10 cellular contexts compared by ENCODE assay signal in the genomic region with DNA sequence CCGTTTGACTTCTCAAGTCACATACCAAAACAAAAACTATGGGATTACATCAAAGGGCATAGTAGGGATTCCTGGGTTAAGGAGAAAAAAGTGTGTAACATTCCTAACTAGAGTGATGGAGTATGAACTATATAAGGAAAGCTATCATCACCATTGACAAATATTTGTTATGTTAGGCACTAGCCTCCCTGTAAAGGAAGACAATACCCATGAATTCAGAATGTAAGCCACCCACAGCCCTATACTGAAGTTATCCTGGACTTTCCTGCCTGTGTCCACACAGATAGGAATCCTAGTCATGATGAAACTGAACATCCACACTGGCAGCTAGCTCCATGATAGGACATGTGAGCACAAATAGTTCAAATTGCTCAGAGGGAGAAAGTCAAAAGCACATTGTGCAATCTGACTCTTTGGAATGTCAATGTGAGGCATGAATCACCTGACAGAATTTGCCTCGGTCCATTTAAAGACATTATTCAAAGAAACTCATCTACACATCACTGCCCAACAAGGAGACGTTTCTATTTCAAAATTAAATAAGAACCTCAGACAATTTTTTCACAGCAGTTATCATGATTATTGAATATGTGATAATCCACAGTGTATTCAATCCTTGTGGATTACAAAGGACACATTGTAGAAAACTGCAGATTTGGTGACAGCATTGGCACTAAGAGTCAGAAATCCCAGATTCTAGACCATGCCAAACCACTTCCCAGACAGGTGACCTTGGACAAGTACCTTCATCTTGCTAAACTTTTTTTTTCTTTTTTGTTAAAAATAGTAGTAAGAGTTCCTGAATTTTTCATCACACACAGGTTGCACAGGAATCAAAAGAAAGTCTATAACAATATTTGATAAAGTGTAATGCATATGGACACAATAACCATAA.
DNase-seq lines count a peak whose midpoint lies in the region; ATAC-seq and TF ChIP-seq lines count a peak whose summit lies in the region.
"Had no signal": no experiment of that assay in that cellular context is flagged by ENCODE, and none has a peak within 500 bp of the region (broad histone marks: within the 10 kb centered on the region; RNA-seq: fewer than 3 reads in every experiment).

No MANE protein-coding gene starts in this region.

- DNase-seq in H4 (ENCODE audit: low spot score), result peak; percentile 67
- DNase-seq in adrenal gland, result peak; percentile 27 to 80 (median 67)
- peak in 1 of 2 donors; percentile 27 for DNase-seq in heart right ventricle
- DNase-seq in sciatic nerve (ENCODE audit: low spot score), result no peak
- DNase-seq in GOT3 (lab: John Stamatoyannopoulos, UW), result no peak
- DNase-seq in cerebellar cortex (ENCODE audit: low spot score), result no peak
- DNase-seq in activated naive CD4-positive, alpha-beta T cell (lab: John Stamatoyannopoulos, UW), result no peak
- DNase-seq in 8988T, result no peak
- DNase-seq: NCI-H82; stimulated activated CD4-positive, alpha-beta T cell treated with anti-CD3 and anti-CD28 coated beads, Interleukin-2, amount 100 ng/mL, for 24 hours had no signal

- no peak for TF ChIP-seq CTCF in adrenal gland (IDR thresholded peaks at IDR 0.05)
- no peak for TF ChIP-seq CTCF in heart right ventricle (IDR thresholded peaks at IDR 0.05)

- H3K9me3 ChIP-seq in adrenal gland (replicated peaks in 1 of 3) (no peaks in the 10 kb centered on the region), heart right ventricle (peaks cover 0 to 27% (median 0%) of the 10 kb centered on the region in 11 donors)

- intact Hi-C loops in adrenal gland (cut with DNase I), result no loop called here
- intact Hi-C loops in heart right ventricle (cut with DNase I), result no loop called here
- intact Hi-C loops in sciatic nerve (cut with DNase I), result no loop called here

- H3K27ac ChIP-seq in adrenal gland, result peak overlapping the region in 4 of 5 donors; percentile 17 to 72 (median 40)
- H3K27ac ChIP-seq in heart right ventricle, result peak overlapping the region in 9 of 10 donors; percentile 3 to 90 (median 73)

- no peaks in the 10 kb centered on the region for H3K27me3 ChIP-seq in adrenal gland
- H3K27me3 ChIP-seq in heart right ventricle, result no peaks in the 10 kb centered on the region

- no peaks in the 10 kb centered on the region for H3K36me3 ChIP-seq in adrenal gland (replicated peaks in 1 of 2)
- H3K36me3 ChIP-seq in heart right ventricle, result no peaks in the 10 kb centered on the region

- 9 to 19% (median 13%) methylated on average over 3 of the region's 3 CpGs for WGBS in adrenal gland, 4 donors
- WGBS in heart right ventricle, 2 donors, result 9 to 12% methylated on average over 3 of the region's 3 CpGs

- peak; percentile 61 to 98 (median 94) for ATAC-seq in heart right ventricle
- ATAC-seq in sciatic nerve, result peak; percentile 85

- peak in 1 of 2 donors; percentile 19 for TF ChIP-seq POLR2A in adrenal gland (IDR thresholded peaks at IDR 0.05)

- peaks cover 0 to 4% of the 10 kb centered on the region in 2 donors for H3K4me1 ChIP-seq in adrenal gland (replicated peaks in 1 of 2)
- peaks cover 0 to 11% (median 0%) of the 10 kb centered on the region in 9 donors for H3K4me1 ChIP-seq in heart right ventricle

- no peak overlapping the region for H3K4me3 ChIP-seq in adrenal gland
- no peak overlapping the region for H3K4me3 ChIP-seq in heart right ventricle

Comparison
In these comparisons a context has a peak if more than half of its experiments do, and no peak if none do; other contexts are left out.
1. DNase-seq: peak in H4 (single experiment) and adrenal gland (7 of 7); none in sciatic nerve (single experiment), GOT3 (single experiment), cerebellar cortex (single experiment), activated naive CD4-positive, alpha-beta T cell (0 of 4) and 8988T (single experiment).